In genomic region chr5:132838516-132839282, GRCh38 we compare ENCODE assay signal across 20 cellular contexts. TPM values are rescaled to one million over a fixed set of nuclear protein-coding genes. Genes with fewer than 3 reads are reported as not detected.
A peak's percentile ranks its signal among the peaks of the same experiment; 100 is the strongest.
DNase-seq lines count a peak whose midpoint lies in the region; ATAC-seq and TF ChIP-seq lines count a peak whose summit lies in the region.
"Had no signal": no experiment of that assay in that cellular context is flagged by ENCODE, and none has a peak within 500 bp of the region (broad histone marks: within the 10 kb centered on the region; RNA-seq: fewer than 3 reads in every experiment).

No MANE protein-coding gene starts in this region.

- H3K9me3 Mint-ChIP-seq in endodermal cell = no peaks in the 10 kb centered on the region
- H3K9me3 Mint-ChIP-seq in naive thymus-derived CD8-positive, alpha-beta T cell = no peaks in the 10 kb centered on the region
- H3K9me3 Mint-ChIP-seq: central memory CD8-positive, alpha-beta T cell; nephron progenitor cell; stimulated activated naive CD8-positive, alpha-beta T cell treated with anti-CD3 and anti-CD28 coated beads, Interleukin-15, Interleukin-2, amounts not matched to agents 100 ng/mL and 50 ng/mL, for 24 hours; T-helper 2 cell treated with Interferon-gamma antibody and Interleukin-4, amounts not matched to agents 5 μg/mL and 100 μg/mL, for 36 hours had no signal

- DNase-seq in PC-9 (no peak), endodermal cell (peak; percentile 13), upper lobe of left lung (no peak), WERI-Rb-1 (no peak)
- no peak for DNase-seq in naive thymus-derived CD8-positive, alpha-beta T cell
- no peak for DNase-seq in stimulated activated CD8-positive, alpha-beta memory T cell treated with anti-CD3 and anti-CD28 coated beads, Interleukin-4, amount 100 ng/mL, for 48 hours
- DNase-seq: activated CD4-positive, CD25-positive, alpha-beta regulatory T cell treated with anti-CD3 and anti-CD28 coated beads, Interleukin-2, amount 50 U/mL, for 72 hours; activated CD8-positive, alpha-beta memory T cell treated with anti-CD3 and anti-CD28 coated beads, Interleukin-2, amount 10 ng/mL, durations not matched to agents 7 days and 5 days; activated effector memory CD4-positive, alpha-beta T cell treated with Interleukin-2 at 50 U/mL for 16 hours; NCI-H1092; NCI-H774; nephron progenitor cell had no signal

- H3K4me2 ChIP-seq in PC-9 = peak overlapping the region; percentile 54

- peaks cover 53% of the 10 kb centered on the region for H3F3A ChIP-seq in PC-9 (ENCODE audit: insufficient read depth, low read depth)

- CTCF ChIA-PET in PC-9 (lab: Charles Lee) = no interaction called here

- no peaks in the 10 kb centered on the region for H3K9me2 ChIP-seq in PC-9 (ENCODE audit: insufficient read depth)

- peaks cover 8% of the 10 kb centered on the region for H3K4me1 Mint-ChIP-seq in endodermal cell
- H3K4me1 Mint-ChIP-seq in naive thymus-derived CD8-positive, alpha-beta T cell = peaks cover 0 to 4% (median 0%) of the 10 kb centered on the region in 4 donors
- H3K4me1 Mint-ChIP-seq: central memory CD8-positive, alpha-beta T cell had no signal

- H3K79me2 ChIP-seq in PC-9 (ENCODE audit: low read depth) = no peaks in the 10 kb centered on the region

- H3K36me3 Mint-ChIP-seq in endodermal cell (ENCODE audit: low read depth) = no peaks in the 10 kb centered on the region
- H3K36me3 Mint-ChIP-seq in naive thymus-derived CD8-positive, alpha-beta T cell = no peaks in the 10 kb centered on the region
- H3K36me3 Mint-ChIP-seq: activated CD8-positive, alpha-beta memory T cell treated with anti-CD3 and anti-CD28 coated beads, Interleukin-2, amount 10 ng/mL, durations not matched to agents 7 days and 5 days had no signal

- H2AFZ ChIP-seq in PC-9 = no peak overlapping the region

- no peak for ATAC-seq in upper lobe of left lung (ENCODE audit: low FRiP score in 2 of 2)
- ATAC-seq in naive thymus-derived CD8-positive, alpha-beta T cell = no peak
- ATAC-seq: activated CD8-positive, alpha-beta memory T cell treated with anti-CD3 and anti-CD28 coated beads, Interleukin-2, amount 10 ng/mL, durations not matched to agents 7 days and 5 days had no signal

- H3K4me1 ChIP-seq in PC-9 (replicated peaks; ENCODE audit: insufficient read depth) (peaks cover 59% of the 10 kb centered on the region), endodermal cell (ENCODE audit: control insufficient read depth, insufficient read depth, low read length) (no peaks in the 10 kb centered on the region), mucosa of rectum (ENCODE audit: control insufficient read depth in 2 of 2, insufficient read depth in 2 of 2, low read length in 2 of 2) (peaks cover 46 to 57% of the 10 kb centered on the region in 2 donors), upper lobe of left lung (peaks cover 23 to 30% (median 26%) of the 10 kb centered on the region in 4 donors)

- H3K9me3 ChIP-seq in PC-9 (ENCODE audit: insufficient read depth, low read depth) (no peaks in the 10 kb centered on the region), endodermal cell (ENCODE audit: control insufficient read depth, low read length) (no peaks in the 10 kb centered on the region), mucosa of rectum (ENCODE audit: control insufficient read depth in 2 of 2, low read length in 2 of 2) (no peaks in the 10 kb centered on the region), upper lobe of left lung (no peaks in the 10 kb centered on the region), WERI-Rb-1 (ENCODE audit: severe bottlenecking) (no peaks in the 10 kb centered on the region)

- TSS peak; percentile 77 for BruUV-seq in PC-9 (replicated peaks; lab: Mats Ljungman, UMichigan)

- intact Hi-C loops in PC-9 (cut with micrococcal nuclease; ENCODE audit: unreplicated experiment) = no loop called here

- no peaks in the 10 kb centered on the region for H4K20me1 ChIP-seq in PC-9 (ENCODE audit: insufficient read depth)

- POLR2A ChIA-PET in PC-9 (lab: Charles Lee; ENCODE audit: unreplicated experiment) = interaction anchor here (0.7 kb wide), 1 partner anchor 125 kb away, joined by 3 read pairs; the partner anchor contains the start of gene AFF4
- POLR2A ChIA-PET in naive thymus-derived CD8-positive, alpha-beta T cell (lab: Charles Lee) = no interaction called here

- H3K27ac ChIP-seq in PC-9 (peak overlapping the region; percentile 90), endodermal cell (ENCODE audit: low read depth, low read length) (no peak overlapping the region), mucosa of rectum (ENCODE audit: low read depth in 2 of 2, low read length in 2 of 2) (peak overlapping the region; percentile 91 to 93), upper lobe of left lung (peak overlapping the region; percentile 67 to 89 (median 78)), WERI-Rb-1 (no peak overlapping the region)

- no peak for TF ChIP-seq POLR2A in upper lobe of left lung (IDR thresholded peaks at IDR 0.05)

- H3K27me3 Mint-ChIP-seq in endodermal cell (ENCODE audit: insufficient read depth) = no peaks in the 10 kb centered on the region
- peaks cover 0 to 7% (median 0%) of the 10 kb centered on the region in 5 donors for H3K27me3 Mint-ChIP-seq in naive thymus-derived CD8-positive, alpha-beta T cell
- H3K27me3 Mint-ChIP-seq: activated CD8-positive, alpha-beta memory T cell treated with anti-CD3 and anti-CD28 coated beads, Interleukin-2, amount 10 ng/mL, durations not matched to agents 7 days and 5 days; central memory CD8-positive, alpha-beta T cell; stimulated activated naive CD8-positive, alpha-beta T cell treated with anti-CD3 and anti-CD28 coated beads, Interleukin-15, Interleukin-2, amounts not matched to agents 100 ng/mL and 50 ng/mL, for 24 hours had no signal

- 93% methylated on average over 3 of the region's 3 CpGs for WGBS in endodermal cell (ENCODE audit: insufficient coverage in 1 of 2, insufficient read length in 1 of 2), 2 experiments
- WGBS in upper lobe of left lung, 2 donors = 80 to 89% methylated on average over 3 of the region's 3 CpGs

- H3K36me3 ChIP-seq in PC-9 (ENCODE audit: low read depth) = no peaks in the 10 kb centered on the region
- no peaks in the 10 kb centered on the region for H3K36me3 ChIP-seq in endodermal cell (ENCODE audit: control insufficient read depth, insufficient read depth, low read length)
- H3K36me3 ChIP-seq in mucosa of rectum (ENCODE audit: control insufficient read depth in 2 of 2, insufficient read depth in 2 of 2, low read length in 2 of 2) = no peaks in the 10 kb centered on the region
- no peaks in the 10 kb centered on the region for H3K36me3 ChIP-seq in upper lobe of left lung
- no peaks in the 10 kb centered on the region for H3K36me3 ChIP-seq in WERI-Rb-1

- no peak overlapping the region for H3K4me3 Mint-ChIP-seq in endodermal cell
- no peak overlapping the region for H3K4me3 Mint-ChIP-seq in naive thymus-derived CD8-positive, alpha-beta T cell
- H3K4me3 Mint-ChIP-seq: activated CD8-positive, alpha-beta memory T cell treated with anti-CD3 and anti-CD28 coated beads, Interleukin-2, amount 10 ng/mL, durations not matched to agents 7 days and 5 days; central memory CD8-positive, alpha-beta T cell; nephron progenitor cell; stimulated activated naive CD8-positive, alpha-beta T cell treated with anti-CD3 and anti-CD28 coated beads, Interleukin-15, Interleukin-2, amounts not matched to agents 100 ng/mL and 50 ng/mL, for 24 hours; T-helper 2 cell treated with Interferon-gamma antibody and Interleukin-4, amounts not matched to agents 5 μg/mL and 100 μg/mL, for 36 hours had no signal

- no peak overlapping the region for H3K9ac ChIP-seq in endodermal cell (ENCODE audit: extremely low read depth, low read length, poor library complexity, severe bottlenecking)
- H3K9ac ChIP-seq in mucosa of rectum (ENCODE audit: low read depth in 1 of 2, low read length in 2 of 2) = peak overlapping the region; percentile 40 to 54

- no peak for TF ChIP-seq CTCF in PC-9 (conservative IDR thresholded peaks at IDR 0.05)
- no peak for TF ChIP-seq CTCF in endodermal cell (conservative IDR thresholded peaks at IDR 0.05)
- TF ChIP-seq CTCF in upper lobe of left lung (IDR thresholded peaks at IDR 0.05) = no peak
- no peak for TF ChIP-seq CTCF in WERI-Rb-1 (IDR thresholded peaks at IDR 0.05; ENCODE audit: low read depth, low read length)

- no peaks in the 10 kb centered on the region for H3K27me3 ChIP-seq in PC-9 (ENCODE audit: insufficient read depth, low read depth)
- no peaks in the 10 kb centered on the region for H3K27me3 ChIP-seq in endodermal cell (ENCODE audit: control insufficient read depth, insufficient read depth, low read length, poor library complexity, severe bottlenecking)
- no peaks in the 10 kb centered on the region for H3K27me3 ChIP-seq in mucosa of rectum (ENCODE audit: control insufficient read depth in 2 of 2, insufficient read depth in 2 of 2, low read length in 2 of 2)
- no peaks in the 10 kb centered on the region for H3K27me3 ChIP-seq in upper lobe of left lung
- H3K27me3 ChIP-seq in WERI-Rb-1 (ENCODE audit: insufficient read depth, low read depth, severe bottlenecking) = no peaks in the 10 kb centered on the region

- H3K27ac Mint-ChIP-seq in endodermal cell = no peak overlapping the region
- H3K27ac Mint-ChIP-seq in naive thymus-derived CD8-positive, alpha-beta T cell = no peak overlapping the region
- H3K27ac Mint-ChIP-seq: activated CD8-positive, alpha-beta memory T cell treated with anti-CD3 and anti-CD28 coated beads, Interleukin-2, amount 10 ng/mL, durations not matched to agents 7 days and 5 days; nephron progenitor cell; stimulated activated naive CD8-positive, alpha-beta T cell treated with anti-CD3 and anti-CD28 coated beads, Interleukin-15, Interleukin-2, amounts not matched to agents 100 ng/mL and 50 ng/mL, for 24 hours; T-helper 2 cell treated with Interferon-gamma antibody and Interleukin-4, amounts not matched to agents 5 μg/mL and 100 μg/mL, for 36 hours had no signal

- no peak for TF ChIP-seq EP300 in upper lobe of left lung (IDR thresholded peaks at IDR 0.05)

- H3K4me3 ChIP-seq in PC-9 (no peak overlapping the region), endodermal cell (ENCODE audit: low read length) (no peak overlapping the region), mucosa of rectum (ENCODE audit: low read length in 2 of 2) (peak overlapping the region; percentile 5 to 39), upper lobe of left lung (no peak overlapping the region), WERI-Rb-1 (ENCODE audit: low read depth, low read length) (no peak overlapping the region)

RNA-seq across cellular contexts. Expression of gene SHROOM1, which starts 8.3 kb away (rescaled TPM):
- total RNA-seq in PC-9 (2021) = 23.3 and 23.5 TPM in 2 replicates
- total RNA-seq in endodermal cell = 10 to 100 TPM in 1 of 2 donors, 1 to 10 TPM in 1; 6.6 to 14.4 TPM
- polyA plus RNA-seq in endodermal cell (2013, experiment 1 of 2) = 2.1 TPM
- 0.91 TPM for polyA plus RNA-seq in endodermal cell (2013, experiment 2 of 2)
- total RNA-seq in upper lobe of left lung = 10 to 100 TPM in 5 of 6 donors, 1 to 10 TPM in 1; 7.7 to 27.6 (median 20.0) TPM
- total RNA-seq in naive thymus-derived CD8-positive, alpha-beta T cell = not detected
- not detected for polyA plus RNA-seq in naive thymus-derived CD8-positive, alpha-beta T cell

RNA-seq across cellular contexts. Expression of gene SOWAHA, which starts 25.6 kb away (rescaled TPM):
- total RNA-seq in PC-9 (2021) = not detected in 2 replicates
- under 1 TPM in 1 of 2 donors, not detected in 1; 0.13 TPM for total RNA-seq in endodermal cell
- not detected for polyA plus RNA-seq in endodermal cell (2013, experiment 1 of 2)
- polyA plus RNA-seq in endodermal cell (2013, experiment 2 of 2) = not detected
- 1 to 10 TPM in 1 of 6 donors, under 1 TPM in 4, not detected in 1; 0.30 to 1.0 (median 0.55) TPM for total RNA-seq in upper lobe of left lung
- not detected for total RNA-seq in naive thymus-derived CD8-positive, alpha-beta T cell
- not detected for polyA plus RNA-seq in naive thymus-derived CD8-positive, alpha-beta T cell
- total RNA-seq: lung microvascular endothelial cell, SK-MEL-5 had no signal

RNA-seq across cellular contexts. Expression of gene GDF9, which starts 27.6 kb away (rescaled TPM):
- total RNA-seq in PC-9 (2021) (0.73 and 1.4 TPM in 2 replicates), endodermal cell (under 1 TPM; 0.26 to 0.33 TPM), upper lobe of left lung (1 to 10 TPM in 2 of 6 donors, under 1 TPM in 2, not detected in 2; 0.23 to 1.1 (median 0.66) TPM)
- 0.57 TPM for polyA plus RNA-seq in endodermal cell (2013, experiment 1 of 2)
- polyA plus RNA-seq in endodermal cell (2013, experiment 2 of 2) = 0.33 TPM
- 1 to 10 TPM; 1.2 to 1.7 TPM for total RNA-seq in naive thymus-derived CD8-positive, alpha-beta T cell
- polyA plus RNA-seq in naive thymus-derived CD8-positive, alpha-beta T cell = under 1 TPM in 2 of 3 donors, not detected in 1; 0.30 to 0.45 TPM
- total RNA-seq: fibroblast of villous mesenchyme, lung microvascular endothelial cell, PC-3 had no signal

RNA-seq across cellular contexts. Expression of gene UQCRQ, which starts 27.7 kb away (rescaled TPM):
- total RNA-seq in PC-9 (2021) (414 and 446 TPM in 2 replicates), endodermal cell (100 to 1,000 TPM; 261 to 286 TPM), upper lobe of left lung (100 to 1,000 TPM in 3 of 6 donors, 10 to 100 TPM in 3; 44.6 to 327 (median 103) TPM)
- polyA plus RNA-seq in endodermal cell (2013, experiment 1 of 2) = 271 TPM
- polyA plus RNA-seq in endodermal cell (2013, experiment 2 of 2) = 294 TPM
- total RNA-seq in naive thymus-derived CD8-positive, alpha-beta T cell = 100 to 1,000 TPM; 101 to 114 TPM
- 100 to 1,000 TPM; 594 to 702 (median 638) TPM for polyA plus RNA-seq in naive thymus-derived CD8-positive, alpha-beta T cell

RNA-seq across cellular contexts. Expression of gene LEAP2, which starts 34.8 kb away (rescaled TPM):
- total RNA-seq in PC-9 (2021) (4.4 and 4.5 TPM in 2 replicates), endodermal cell (under 1 TPM; 0.92 to 0.95 TPM), upper lobe of left lung (1 to 10 TPM in 3 of 6 donors, under 1 TPM in 3; 0.61 to 2.2 (median 0.89) TPM)
- polyA plus RNA-seq in endodermal cell (2013, experiment 1 of 2) = 1.9 TPM
- polyA plus RNA-seq in endodermal cell (2013, experiment 2 of 2) = 0.91 TPM
- total RNA-seq in naive thymus-derived CD8-positive, alpha-beta T cell = 1 to 10 TPM; 4.7 to 6.8 TPM
- polyA plus RNA-seq in naive thymus-derived CD8-positive, alpha-beta T cell = 1 to 10 TPM in 1 of 3 donors, under 1 TPM in 2; 0.64 to 2.1 (median 0.77) TPM

Comparison
In these comparisons a context has a peak if more than half of its experiments do, and no peak if none do; other contexts are left out.
1. H3K27ac ChIP-seq: peak in PC-9 (single experiment), mucosa of rectum (2 of 2) and upper lobe of left lung (4 of 4); none in endodermal cell (single experiment) and WERI-Rb-1 (single experiment).
2. H3K4me3 ChIP-seq: peak in mucosa of rectum (2 of 2); none in PC-9 (single experiment), endodermal cell (single experiment), upper lobe of left lung (0 of 4) and WERI-Rb-1 (single experiment).
3. RNA of gene SHROOM1, which starts 8.3 kb away (total RNA-seq): 23.3 to 23.5 TPM in PC-9, 7.7 to 27.6 TPM in upper lobe of left lung and 6.6 to 14.4 TPM in endodermal cell; not detected in naive thymus-derived CD8-positive, alpha-beta T cell; every median in the first group is over 4 times any median in the second.